Comparison of ENCODE assay signal across 14 cellular contexts in the genomic region with DNA sequence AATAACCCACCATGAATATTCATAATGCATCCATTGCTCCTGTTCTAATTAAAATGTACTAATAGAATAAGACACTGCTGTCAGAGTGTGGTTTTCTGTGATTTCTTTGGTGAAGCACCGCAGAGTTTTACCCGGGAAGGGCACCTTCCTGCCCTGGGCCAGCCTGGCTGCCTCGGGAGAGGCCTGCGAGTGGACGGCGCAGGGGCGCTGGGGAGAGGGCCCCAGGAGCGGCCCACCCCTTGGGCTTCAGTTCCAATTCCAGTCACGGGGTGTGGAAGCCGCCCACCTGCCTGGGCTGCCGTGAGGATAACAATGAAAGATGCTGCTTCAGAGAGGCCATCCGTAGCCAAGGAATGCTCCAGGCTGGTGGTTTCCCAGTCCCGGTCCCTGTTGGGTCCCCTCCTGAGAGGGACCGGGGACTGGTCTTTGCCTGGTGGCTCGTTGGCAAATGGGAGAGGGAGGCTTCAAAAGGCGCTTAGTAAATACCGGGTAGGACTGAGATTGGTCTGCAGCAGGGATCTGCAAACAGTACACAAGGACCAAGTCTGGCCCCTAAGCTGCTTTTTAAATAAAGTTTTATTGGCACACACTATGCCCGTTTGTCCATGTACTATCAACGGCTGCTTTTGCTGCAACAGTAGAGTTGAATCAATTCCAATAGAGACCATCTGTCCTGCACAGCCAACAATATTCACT.
"Had no signal": no experiment of that assay in that cellular context is flagged by ENCODE, and none has a peak within 500 bp of the region (broad histone marks: within the 10 kb centered on the region; RNA-seq: fewer than 3 reads in every experiment).

No MANE protein-coding gene starts in this region.

- H3K27me3 ChIP-seq: hepatocyte, neutrophil, stomach had no signal

- H3K4me3 ChIP-seq: coronary artery, hepatocyte, stomach had no signal

- ATAC-seq: naive thymus-derived CD4-positive, alpha-beta T cell had no signal

- DNase-seq: effector CD4-positive, alpha-beta T cell; foreskin melanocyte; head of caudate nucleus; naive thymus-derived CD4-positive, alpha-beta T cell; nephron progenitor cell; posterior cingulate gyrus; small intestine; stimulated activated CD4-positive, alpha-beta T cell treated with anti-CD3 and anti-CD28 coated beads, Interleukin-12 subunit alpha, Interleukin-12 subunit beta, amount 100 ng/mL, for 4 hours; stimulated activated naive CD4-positive, alpha-beta T cell; stomach; substantia nigra had no signal

- H3K4me2 ChIP-seq: hepatocyte had no signal

- H3K9me3 ChIP-seq: neutrophil had no signal

- H3K27ac ChIP-seq: coronary artery, hepatocyte, neutrophil, stomach had no signal

- H2AFZ ChIP-seq: hepatocyte had no signal
